ENCODE assay signal across 17 cellular contexts in the genomic region with DNA sequence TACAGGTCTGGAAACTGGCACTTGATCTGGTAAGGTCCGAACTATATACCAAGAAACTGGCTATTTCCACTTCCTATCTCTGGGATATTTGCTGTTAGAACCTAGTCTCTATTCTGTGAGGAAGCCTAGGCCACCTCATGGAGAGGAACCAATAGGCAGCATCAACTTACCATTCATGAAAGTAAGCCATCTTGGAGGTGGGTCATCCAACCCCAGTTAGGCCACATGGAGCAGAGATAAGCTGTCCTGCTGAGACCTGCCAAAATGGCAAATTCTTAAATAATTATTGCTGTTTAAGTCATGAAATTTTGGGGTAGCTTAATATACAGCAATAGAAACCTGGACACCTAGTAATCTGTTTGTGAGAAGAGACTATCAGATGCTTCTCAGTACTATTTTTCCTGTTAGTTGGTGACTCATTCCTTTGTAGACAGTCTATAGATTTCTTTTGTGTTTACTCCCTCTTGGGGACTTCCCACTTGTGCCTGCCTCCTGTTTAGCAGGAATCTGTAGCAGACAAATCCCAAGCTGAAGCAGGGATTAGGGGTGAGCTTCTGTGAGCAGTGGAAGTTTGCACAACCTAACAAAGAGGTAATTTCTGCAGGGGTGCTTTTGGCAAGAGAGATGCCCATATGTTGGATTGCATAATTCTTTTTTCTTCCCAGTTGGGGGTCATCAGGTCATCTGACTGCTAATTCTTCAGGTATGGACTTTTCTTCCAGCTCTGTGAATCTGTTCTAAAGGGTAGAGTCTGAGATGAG.
A peak's percentile ranks its signal among the peaks of the same experiment; 100 is the strongest.
DNase-seq lines count a peak whose midpoint lies in the region; ATAC-seq and TF ChIP-seq lines count a peak whose summit lies in the region.
"Had no signal": no experiment of that assay in that cellular context is flagged by ENCODE, and none has a peak within 500 bp of the region (broad histone marks: within the 10 kb centered on the region; RNA-seq: fewer than 3 reads in every experiment).

No MANE protein-coding gene starts in this region.

- H3K9me3 Mint-ChIP-seq in activated T-helper 17 cell treated with anti-CD3 and anti-CD28 coated beads, Interleukin-2, amount 50 U/mL, for 72 hours, result peaks cover 4% of the 10 kb centered on the region
- no peaks in the 10 kb centered on the region for H3K9me3 Mint-ChIP-seq in glutamatergic neuron (ENCODE audit: unreplicated experiment)
- H3K9me3 Mint-ChIP-seq: CD4-positive, alpha-beta T cell had no signal

- H3K4me1 Mint-ChIP-seq in activated T-helper 17 cell treated with anti-CD3 and anti-CD28 coated beads, Interleukin-2, amount 50 U/mL, for 72 hours, result no peaks in the 10 kb centered on the region
- H3K4me1 Mint-ChIP-seq in glutamatergic neuron (ENCODE audit: low read depth, unreplicated experiment), result no peaks in the 10 kb centered on the region
- H3K4me1 Mint-ChIP-seq: activated CD4-positive, alpha-beta T cell treated with anti-CD3 and anti-CD28 coated beads for 36 hours had no signal

- H3K27me3 Mint-ChIP-seq in activated T-helper 17 cell treated with anti-CD3 and anti-CD28 coated beads, Interleukin-2, amount 50 U/mL, for 72 hours, result no peaks in the 10 kb centered on the region
- H3K27me3 Mint-ChIP-seq in glutamatergic neuron (ENCODE audit: unreplicated experiment), result no peaks in the 10 kb centered on the region
- H3K27me3 Mint-ChIP-seq: CD4-positive, alpha-beta T cell had no signal

- H3K36me3 Mint-ChIP-seq in activated T-helper 17 cell treated with anti-CD3 and anti-CD28 coated beads, Interleukin-2, amount 50 U/mL, for 72 hours (ENCODE audit: low read depth), result no peaks in the 10 kb centered on the region
- H3K36me3 Mint-ChIP-seq in glutamatergic neuron (ENCODE audit: unreplicated experiment), result no peaks in the 10 kb centered on the region
- H3K36me3 Mint-ChIP-seq: activated naive CD4-positive, alpha-beta T cell treated with anti-CD3 and anti-CD28 coated beads, Interleukin-2, amount 50 U/mL, for 72 hours had no signal

- ATAC-seq in activated T-helper 17 cell treated with anti-CD3 and anti-CD28 coated beads, Interleukin-2, amount 50 U/mL, for 72 hours (replicated peaks), result peak; percentile 29
- ATAC-seq: activated CD4-positive, alpha-beta T cell treated with anti-CD3 and anti-CD28 coated beads for 36 hours; activated naive CD4-positive, alpha-beta T cell treated with anti-CD3 and anti-CD28 coated beads, Interleukin-2, amount 50 U/mL, for 72 hours had no signal

- no peak for TF ChIP-seq CTCF in glutamatergic neuron (IDR thresholded peaks at IDR 0.05; ENCODE audit: partially characterized antibody, unreplicated experiment)

- no peak overlapping the region for H3K27ac Mint-ChIP-seq in activated T-helper 17 cell treated with anti-CD3 and anti-CD28 coated beads, Interleukin-2, amount 50 U/mL, for 72 hours
- peak overlapping the region; percentile 31 for H3K27ac Mint-ChIP-seq in glutamatergic neuron (ENCODE audit: unreplicated experiment)
- H3K27ac Mint-ChIP-seq: activated CD4-positive, alpha-beta T cell treated with anti-CD3 and anti-CD28 coated beads for 36 hours; activated naive CD4-positive, alpha-beta T cell treated with anti-CD3 and anti-CD28 coated beads, Interleukin-2, amount 50 U/mL, for 72 hours; CD4-positive, alpha-beta T cell had no signal

- no peak overlapping the region for H3K4me3 Mint-ChIP-seq in activated T-helper 17 cell treated with anti-CD3 and anti-CD28 coated beads, Interleukin-2, amount 50 U/mL, for 72 hours
- no peak overlapping the region for H3K4me3 Mint-ChIP-seq in glutamatergic neuron (ENCODE audit: unreplicated experiment)
- H3K4me3 Mint-ChIP-seq: activated CD4-positive, alpha-beta T cell treated with anti-CD3 and anti-CD28 coated beads for 36 hours; CD4-positive, alpha-beta T cell had no signal

- peak; percentile 44 for DNase-seq in NCI-H2171 treated with DMSO at 0.1 percent for 48 hours (lab: John Stamatoyannopoulos, UW)
- no peak for DNase-seq in NCI-H2171 (lab: John Stamatoyannopoulos, UW)
- no peak for DNase-seq in glutamatergic neuron
- DNase-seq in NCI-H128 (lab: John Stamatoyannopoulos, UW; ENCODE audit: unreplicated experiment), result no peak
- no peak for DNase-seq in amygdala (lab: John Stamatoyannopoulos, UW)
- no peak for DNase-seq in SW480 (ENCODE audit: low spot score)
- no peak for DNase-seq in C1 segment of cervical spinal cord (lab: John Stamatoyannopoulos, UW)
- DNase-seq: activated CD4-positive, alpha-beta T cell treated with anti-CD3 and anti-CD28 coated beads for 36 hours; CD4-positive, alpha-beta T cell; central memory CD4-positive, alpha-beta T cell; heart right ventricle; Karpas-422; NCI-H1694 treated with DMSO at 0.1 percent for 48 hours; NCI-H774; Right ventricle myocardium superior had no signal
